1 cellular context compared by ENCODE assay signal in the genomic region with DNA sequence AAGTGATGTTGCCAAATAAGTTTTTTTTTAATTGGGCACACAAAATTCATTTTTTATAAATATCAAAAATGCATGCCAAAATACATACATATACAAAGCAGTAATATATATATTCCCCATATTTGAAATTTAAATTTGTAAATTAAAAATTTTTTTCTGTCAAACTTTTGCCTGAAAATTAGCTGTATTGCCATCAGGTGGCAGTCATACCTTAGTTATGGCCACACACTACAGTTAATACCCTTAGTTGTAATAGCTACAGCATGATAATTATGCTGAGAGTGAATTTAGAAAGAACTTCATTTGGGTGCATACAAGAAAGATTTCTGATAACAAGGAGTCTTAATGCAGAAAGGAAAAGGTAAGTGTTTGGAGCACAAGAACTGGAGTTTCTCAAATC.
TF ChIP-seq lines count a peak whose summit lies in the region.

No MANE protein-coding gene starts in this region.

TF ChIP-seq in H1, 55 proteins besides CTCF, POLR2A, EP300 and RAD21:
- TF ChIP-seq KDM5A (IDR thresholded peaks at IDR 0.05; ENCODE audit: low read length) (no peak), CREB1 (IDR thresholded peaks at IDR 0.05) (no peak)
